Comparison of ENCODE assay signal across 1 cellular context in the genomic region with DNA sequence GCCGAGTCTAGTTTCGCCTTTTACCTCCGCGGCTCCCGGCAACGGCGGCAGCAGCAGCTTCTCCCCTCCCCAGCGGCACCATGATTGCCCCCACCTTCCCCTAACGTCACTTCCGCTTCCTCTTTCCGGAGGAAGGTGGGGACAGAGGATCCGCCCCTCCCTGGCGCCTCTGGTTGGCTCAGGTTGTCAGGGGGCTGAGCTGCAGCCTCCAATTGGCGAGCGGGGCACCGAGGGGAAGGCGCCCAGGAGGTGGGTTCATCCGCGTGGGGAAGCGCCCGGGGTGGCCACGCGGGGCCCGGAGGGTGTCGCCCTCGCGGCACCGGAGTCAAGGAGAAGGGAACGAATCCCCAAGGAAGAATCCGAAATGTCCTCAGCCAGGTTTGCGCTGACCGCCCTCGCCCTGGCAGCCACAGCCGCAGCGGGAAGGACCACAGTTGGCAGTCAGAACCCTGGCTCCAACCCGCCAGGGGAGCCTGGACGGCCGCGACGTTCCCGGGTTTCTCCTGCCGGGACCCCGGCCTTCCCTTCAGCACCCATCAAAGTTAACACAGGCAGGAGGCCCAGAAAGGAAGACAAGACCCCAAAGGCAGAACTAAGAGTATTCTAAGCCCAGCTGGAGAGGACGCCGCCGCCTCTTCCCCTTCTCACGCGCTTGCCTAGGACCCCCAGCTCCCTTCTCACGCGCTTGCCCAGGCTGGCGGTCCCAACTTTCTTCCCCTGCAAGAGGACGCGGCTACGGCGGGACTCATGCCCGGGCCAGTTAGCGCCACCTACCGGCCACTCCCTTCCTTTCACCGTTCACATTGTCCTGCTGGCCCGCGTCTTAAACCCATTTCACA.
TF ChIP-seq lines count a peak whose summit lies in the region.

Gene MTF1, minus strand, starts transcription at position 86 of the 839 bp plus-strand sequence. CDS start 1,934 bp downstream, outside the sequence.

TF ChIP-seq in K562, 482 proteins besides CTCF, POLR2A, EP300 and RAD21 (continued from another document and continues in another):
- TF ChIP-seq, protein P1, sequence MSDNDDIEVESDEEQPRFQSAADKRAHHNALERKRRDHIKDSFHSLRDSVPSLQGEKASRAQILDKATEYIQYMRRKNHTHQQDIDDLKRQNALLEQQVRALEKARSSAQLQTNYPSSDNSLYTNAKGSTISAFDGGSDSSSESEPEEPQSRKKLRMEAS (CRISPR knock-in tag; IDR thresholded peaks at IDR 0.05) = peak; percentile 92
- TF ChIP-seq PPARD (CRISPR knock-in tag; IDR thresholded peaks at IDR 0.05) (no peak), UBTF (IDR thresholded peaks at IDR 0.05; ENCODE audit: borderline replicate concordance in 1 of 2, low read depth in 2 of 2, low read length in 2 of 2) (peak; percentile 45 to 46; a peak in 3 of 4 replicates), RBBP5 (IDR thresholded peaks at IDR 0.05; ENCODE audit: borderline replicate concordance, insufficient read depth, low read length, poor library complexity, severe bottlenecking) (peak; percentile 98), ZNF830 (CRISPR knock-in tag; IDR thresholded peaks at IDR 0.05) (peak; percentile 96), ETV6 (IDR thresholded peaks at IDR 0.05; ENCODE audit: borderline replicate concordance in 1 of 2, low read depth in 2 of 2, low read length in 1 of 2) (peak; percentile 8 to 28; a peak in 1 of 4 replicates), ETV6 (CRISPR knock-in tag; IDR thresholded peaks at IDR 0.05; ENCODE audit: borderline replicate concordance) (no peak), TAF1 (IDR thresholded peaks at IDR 0.05; ENCODE audit: control insufficient read depth, extremely low read depth, insufficient read depth, low read length, severe bottlenecking) (peak; percentile 79), JUNB (CRISPR knock-in tag; conservative IDR thresholded peaks at IDR 0.05) (no peak), RFX7 (CRISPR knock-in tag; IDR thresholded peaks at IDR 0.05) (0 out of 2 replicates have a peak, but pooled peaks have one; percentile 10), CHD1 (IDR thresholded peaks at IDR 0.05; ENCODE audit: low read length) (peak; percentile 82), XRCC4 (IDR thresholded peaks at IDR 0.05; ENCODE audit: extremely low read depth, insufficient read depth, insufficient read length) (no peak), HDAC3 (IDR thresholded peaks at IDR 0.05; ENCODE audit: borderline replicate concordance, partially characterized antibody) (no peak), NFRKB (IDR thresholded peaks at IDR 0.05; ENCODE audit: low read depth) (peak; percentile 72; the same call in 1 of the 2 replicates), GATAD2B (IDR thresholded peaks at IDR 0.05; ENCODE audit: borderline replicate concordance) (peak; percentile 63; the same call in 1 of the 2 replicates), GABPA (tag; conservative IDR thresholded peaks at IDR 0.05; ENCODE audit: low read depth) (peak; percentile 99), HINFP (tag; conservative IDR thresholded peaks at IDR 0.05; ENCODE audit: low read depth) (no peak), ZNF586 (CRISPR knock-in tag; conservative IDR thresholded peaks at IDR 0.05) (no peak), SIN3A (IDR thresholded peaks at IDR 0.05; ENCODE audit: borderline replicate concordance in 2 of 2, control insufficient read depth in 1 of 2, low read depth in 2 of 2, low read length in 2 of 2) (peak; percentile 77 to 83; a peak in 2 of 4 replicates), MIER1 (IDR thresholded peaks at IDR 0.05; ENCODE audit: low read depth) (peak; percentile 66; the same call in 1 of the 2 replicates), NCOA6 (IDR thresholded peaks at IDR 0.05) (peak; percentile 76), PCBP1 (IDR thresholded peaks at IDR 0.05; ENCODE audit: low read depth, low read length, poor library complexity, severe bottlenecking) (peak; percentile 46), SRF (CRISPR knock-in tag; IDR thresholded peaks at IDR 0.05) (peak; percentile 16 to 61; a peak in 2 of 4 replicates), MAZ (CRISPR knock-in tag; conservative IDR thresholded peaks at IDR 0.05 in 1 of 2, IDR thresholded peaks at IDR 0.05 in 1 of 2) (peak; percentile 100), KDM4B (IDR thresholded peaks at IDR 0.05; ENCODE audit: borderline replicate concordance in 2 of 2, low read depth in 1 of 2) (peak in 1 of 2 experiments; percentile 99; a peak in 2 of 4 replicates), ELF4 (CRISPR knock-in tag; IDR thresholded peaks at IDR 0.05) (no peak), CHD4 (IDR thresholded peaks at IDR 0.05; ENCODE audit: insufficient read depth, insufficient replicate concordance, low read depth, low read length, poor library complexity, severe bottlenecking) (no peak), CREB3L1 (IDR thresholded peaks at IDR 0.05; ENCODE audit: borderline replicate concordance, low read depth) (peak; percentile 62; the same call in 1 of the 2 replicates), MXD1 (CRISPR knock-in tag; IDR thresholded peaks at IDR 0.05; ENCODE audit: borderline replicate concordance, poor library complexity, severe bottlenecking) (peak; percentile 84), ZNF780A (CRISPR knock-in tag; IDR thresholded peaks at IDR 0.05) (peak; percentile 63; the same call in 1 of the 2 replicates), FOSL1 (tag; conservative IDR thresholded peaks at IDR 0.05) (0 out of 2 replicates have a peak, but pooled peaks have one; percentile 40), STAG1 (CRISPR knock-in tag; IDR thresholded peaks at IDR 0.05; ENCODE audit: borderline replicate concordance) (no peak; the same call in 1 of the 2 replicates), HMGN3 (IDR thresholded peaks at IDR 0.05; ENCODE audit: borderline replicate concordance, extremely low read depth, insufficient read length, low read depth, low read length) (peak; percentile 77), TSHZ1 (CRISPR knock-in tag; IDR thresholded peaks at IDR 0.05) (no peak), ZFP91 (CRISPR knock-in tag; IDR thresholded peaks at IDR 0.05) (peak; percentile 34; the same call in 1 of the 2 replicates), HLTF (IDR thresholded peaks at IDR 0.05) (peak; percentile 27; the same call in 1 of the 2 replicates), ZNF444 (CRISPR knock-in tag; IDR thresholded peaks at IDR 0.05) (no peak), ZNF699 (CRISPR knock-in tag; IDR thresholded peaks at IDR 0.05; ENCODE audit: insufficient replicate concordance) (no peak), RUNX1 (IDR thresholded peaks at IDR 0.05; ENCODE audit: low read depth) (no peak)
- TF ChIP-seq, protein P2, sequence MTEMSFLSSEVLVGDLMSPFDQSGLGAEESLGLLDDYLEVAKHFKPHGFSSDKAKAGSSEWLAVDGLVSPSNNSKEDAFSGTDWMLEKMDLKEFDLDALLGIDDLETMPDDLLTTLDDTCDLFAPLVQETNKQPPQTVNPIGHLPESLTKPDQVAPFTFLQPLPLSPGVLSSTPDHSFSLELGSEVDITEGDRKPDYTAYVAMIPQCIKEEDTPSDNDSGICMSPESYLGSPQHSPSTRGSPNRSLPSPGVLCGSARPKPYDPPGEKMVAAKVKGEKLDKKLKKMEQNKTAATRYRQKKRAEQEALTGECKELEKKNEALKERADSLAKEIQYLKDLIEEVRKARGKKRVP (CRISPR knock-in tag; IDR thresholded peaks at IDR 0.05) = 0 out of 2 replicates have a peak, but pooled peaks have one; percentile 45
- TF ChIP-seq, protein P3, sequence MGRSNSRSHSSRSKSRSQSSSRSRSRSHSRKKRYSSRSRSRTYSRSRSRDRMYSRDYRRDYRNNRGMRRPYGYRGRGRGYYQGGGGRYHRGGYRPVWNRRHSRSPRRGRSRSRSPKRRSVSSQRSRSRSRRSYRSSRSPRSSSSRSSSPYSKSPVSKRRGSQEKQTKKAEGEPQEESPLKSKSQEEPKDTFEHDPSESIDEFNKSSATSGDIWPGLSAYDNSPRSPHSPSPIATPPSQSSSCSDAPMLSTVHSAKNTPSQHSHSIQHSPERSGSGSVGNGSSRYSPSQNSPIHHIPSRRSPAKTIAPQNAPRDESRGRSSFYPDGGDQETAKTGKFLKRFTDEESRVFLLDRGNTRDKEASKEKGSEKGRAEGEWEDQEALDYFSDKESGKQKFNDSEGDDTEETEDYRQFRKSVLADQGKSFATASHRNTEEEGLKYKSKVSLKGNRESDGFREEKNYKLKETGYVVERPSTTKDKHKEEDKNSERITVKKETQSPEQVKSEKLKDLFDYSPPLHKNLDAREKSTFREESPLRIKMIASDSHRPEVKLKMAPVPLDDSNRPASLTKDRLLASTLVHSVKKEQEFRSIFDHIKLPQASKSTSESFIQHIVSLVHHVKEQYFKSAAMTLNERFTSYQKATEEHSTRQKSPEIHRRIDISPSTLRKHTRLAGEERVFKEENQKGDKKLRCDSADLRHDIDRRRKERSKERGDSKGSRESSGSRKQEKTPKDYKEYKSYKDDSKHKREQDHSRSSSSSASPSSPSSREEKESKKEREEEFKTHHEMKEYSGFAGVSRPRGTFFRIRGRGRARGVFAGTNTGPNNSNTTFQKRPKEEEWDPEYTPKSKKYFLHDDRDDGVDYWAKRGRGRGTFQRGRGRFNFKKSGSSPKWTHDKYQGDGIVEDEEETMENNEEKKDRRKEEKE (IDR thresholded peaks at IDR 0.05; ENCODE audit: borderline replicate concordance in 1 of 2, control insufficient read depth in 1 of 2, low read depth in 2 of 2, low read length in 1 of 2) = peak in 1 of 2 experiments; percentile 18; a peak in 1 of 4 replicates
- TF ChIP-seq, protein P4, sequence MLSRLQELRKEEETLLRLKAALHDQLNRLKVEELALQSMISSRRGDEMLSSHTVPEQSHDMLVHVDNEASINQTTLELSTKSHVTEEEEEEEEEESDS (CRISPR knock-in tag; IDR thresholded peaks at IDR 0.05) = no peak
